1 cellular context compared by ENCODE assay signal in genomic region chr2:84868327-84868726, GRCh38. TPM values are rescaled to one million over a fixed set of nuclear protein-coding genes. Genes with fewer than 3 reads are reported as not detected.
"Had no signal": no experiment of that assay in that cellular context is flagged by ENCODE, and none has a peak within 500 bp of the region (broad histone marks: within the 10 kb centered on the region; RNA-seq: fewer than 3 reads in every experiment).

No MANE protein-coding gene starts in this region.

RNA-seq across cellular contexts. Expression of gene TRABD2A, which starts 12.6 kb away (rescaled TPM):
- total RNA-seq: cardiac muscle cell had no signal
- polyA plus RNA-seq: cardiac muscle cell had no signal
